In the genomic region with DNA sequence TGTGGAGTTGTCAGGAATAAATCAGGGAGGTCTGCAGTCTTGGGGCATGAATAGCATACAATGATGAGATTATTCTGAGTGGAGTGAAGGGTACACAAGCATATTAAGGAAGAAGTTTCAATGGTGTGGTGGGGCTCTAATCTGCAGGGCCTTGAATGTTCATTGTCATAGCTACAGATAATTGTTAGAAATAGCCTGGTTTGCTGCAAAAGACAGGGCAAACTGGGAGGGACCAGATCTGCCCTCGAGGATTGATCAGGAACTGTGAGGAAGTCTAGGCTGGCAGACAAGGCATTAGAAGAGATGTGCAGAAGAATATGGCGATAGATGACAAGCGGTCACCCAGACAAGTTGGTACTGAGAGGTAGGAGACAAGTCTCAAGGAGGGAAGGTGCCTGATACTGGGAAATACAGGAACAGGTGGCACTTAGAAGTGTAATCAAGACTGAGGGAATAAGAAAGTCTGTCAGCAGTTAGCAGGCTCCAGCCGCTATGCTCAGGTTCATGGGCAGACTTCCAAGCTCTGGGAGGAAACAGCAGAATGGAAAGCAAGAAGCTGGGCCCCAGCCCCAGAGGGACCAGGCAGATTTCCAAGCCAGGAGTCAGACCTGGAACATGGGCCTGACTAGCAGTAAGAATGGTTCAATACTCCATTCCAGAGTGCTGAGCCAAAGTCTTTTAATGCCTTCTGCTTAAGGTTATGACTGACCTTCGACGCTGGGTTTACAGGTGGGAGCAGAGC, we compare ENCODE assay signal across 9 cellular contexts. TPM values are rescaled to one million over a fixed set of nuclear protein-coding genes. Genes with fewer than 3 reads are reported as not detected.
A peak's percentile ranks its signal among the peaks of the same experiment; 100 is the strongest.
DNase-seq lines count a peak whose midpoint lies in the region; ATAC-seq and TF ChIP-seq lines count a peak whose summit lies in the region.
"Had no signal": no experiment of that assay in that cellular context is flagged by ENCODE, and none has a peak within 500 bp of the region (broad histone marks: within the 10 kb centered on the region; RNA-seq: fewer than 3 reads in every experiment).

No MANE protein-coding gene starts in this region.

- CTCF ChIA-PET in SK-N-SH (lab: Yijun Ruan, JAX): no interaction called here

- no peak overlapping the region for H2AFZ ChIP-seq in SK-N-SH (ENCODE audit: low read depth)

- H3K9me3 ChIP-seq in SK-N-SH: no peaks in the 10 kb centered on the region

- peak in 1 of 2 experiments; percentile 25; a peak in 1 of 4 replicates for TF ChIP-seq EP300 in SK-N-SH (IDR thresholded peaks at IDR 0.05; ENCODE audit: borderline replicate concordance in 1 of 2, low read depth in 1 of 2, low read length in 1 of 2)

- no peaks in the 10 kb centered on the region for H4K20me1 ChIP-seq in SK-N-SH (ENCODE audit: insufficient read depth)

- WGBS in SK-N-SH (ENCODE audit: low lambda C conversion rate): 69% methylated on average over 6 of the region's 6 CpGs

- POLR2A ChIA-PET in SK-N-SH (lab: Yijun Ruan, JAX): interaction anchor here (0.5 kb wide), 1 partner anchor 26 kb away, joined by 3 read pairs; no protein-coding TSS in a partner anchor

- no peaks in the 10 kb centered on the region for H3K9me2 ChIP-seq in SK-N-SH

- no peak overlapping the region for H3K4me3 ChIP-seq in SK-N-SH (ENCODE audit: low read depth in 2 of 2, low read length in 1 of 2)

- TF ChIP-seq CTCF in SK-N-SH (IDR thresholded peaks at IDR 0.05): no peak

- H3F3A ChIP-seq in SK-N-SH (replicated peaks; ENCODE audit: insufficient read depth): peaks cover 14% of the 10 kb centered on the region

- peak; percentile 83 for ATAC-seq in sciatic nerve
- ATAC-seq in HG02884 (IDR thresholded peaks at IDR 0.05; ENCODE audit: unreplicated experiment): no peak
- ATAC-seq: esophagus mucosa had no signal

- no peak overlapping the region for H3K9ac ChIP-seq in SK-N-SH

- DNase-seq in EL: peak; percentile 53
- no peak for DNase-seq in SK-N-SH
- peak in 29 of 42 donors; percentile 13 to 79 (median 42) for DNase-seq in head of caudate nucleus
- DNase-seq in sciatic nerve (ENCODE audit: low spot score): peak; percentile 83
- DNase-seq in NCI-H748 treated with DMSO at 0.1 percent for 48 hours (lab: John Stamatoyannopoulos, UW): no peak
- no peak for DNase-seq in Kasumi-1 (lab: John Stamatoyannopoulos, UW)
- DNase-seq in dedifferentiated amniotic fluid mesenchymal stem cell (ENCODE audit: extremely low spot score): no peak

- H3K27ac ChIP-seq in SK-N-SH (ENCODE audit: low read depth in 2 of 2, low read length in 1 of 2): peak overlapping the region; percentile 22 to 77; a peak in 3 of 4 replicates

- H3K4me1 ChIP-seq in SK-N-SH (ENCODE audit: control insufficient read depth in 1 of 2, insufficient read depth in 2 of 2, low read depth in 1 of 2, low read length in 1 of 2): peaks cover 20% of the 10 kb centered on the region in 2 experiments

- no peak for TF ChIP-seq RAD21 in SK-N-SH (IDR thresholded peaks at IDR 0.05; ENCODE audit: low read length)

- no peaks in the 10 kb centered on the region for H3K27me3 ChIP-seq in SK-N-SH (ENCODE audit: insufficient read depth)

- peak overlapping the region; percentile 34; the same call in 1 of the 2 replicates for H3K4me2 ChIP-seq in SK-N-SH

- intact Hi-C loops in head of caudate nucleus (cut with DNase I): no loop called here
- intact Hi-C loops in sciatic nerve (cut with DNase I): no loop called here

- H3K36me3 ChIP-seq in SK-N-SH (replicated peaks in 1 of 2; ENCODE audit: control insufficient read depth in 1 of 2, insufficient read depth in 2 of 2, low read length in 1 of 2): no peaks in the 10 kb centered on the region

- no peaks in the 10 kb centered on the region for H3K79me2 ChIP-seq in SK-N-SH (ENCODE audit: insufficient read depth)

TF ChIP-seq in SK-N-SH, 30 proteins besides CTCF, POLR2A, EP300 and RAD21 (continues in another document):
- TF ChIP-seq, protein P1, sequence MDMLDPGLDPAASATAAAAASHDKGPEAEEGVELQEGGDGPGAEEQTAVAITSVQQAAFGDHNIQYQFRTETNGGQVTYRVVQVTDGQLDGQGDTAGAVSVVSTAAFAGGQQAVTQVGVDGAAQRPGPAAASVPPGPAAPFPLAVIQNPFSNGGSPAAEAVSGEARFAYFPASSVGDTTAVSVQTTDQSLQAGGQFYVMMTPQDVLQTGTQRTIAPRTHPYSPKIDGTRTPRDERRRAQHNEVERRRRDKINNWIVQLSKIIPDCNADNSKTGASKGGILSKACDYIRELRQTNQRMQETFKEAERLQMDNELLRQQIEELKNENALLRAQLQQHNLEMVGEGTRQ (IDR thresholded peaks at IDR 0.05; ENCODE audit: borderline replicate concordance, low read depth, low read length): no peak
- TF ChIP-seq TAF1 (IDR thresholded peaks at IDR 0.05; ENCODE audit: borderline replicate concordance, low read depth, low read length): no peak
- TF ChIP-seq JUND (IDR thresholded peaks at IDR 0.05): 0 out of 2 replicates have a peak, but pooled peaks have one; percentile 18
- no peak for TF ChIP-seq POLR2AphosphoS5 (IDR thresholded peaks at IDR 0.05; ENCODE audit: low read depth, low read length)
- TF ChIP-seq FOXM1 (IDR thresholded peaks at IDR 0.05; ENCODE audit: low read depth): no peak
- TF ChIP-seq, protein P2, sequence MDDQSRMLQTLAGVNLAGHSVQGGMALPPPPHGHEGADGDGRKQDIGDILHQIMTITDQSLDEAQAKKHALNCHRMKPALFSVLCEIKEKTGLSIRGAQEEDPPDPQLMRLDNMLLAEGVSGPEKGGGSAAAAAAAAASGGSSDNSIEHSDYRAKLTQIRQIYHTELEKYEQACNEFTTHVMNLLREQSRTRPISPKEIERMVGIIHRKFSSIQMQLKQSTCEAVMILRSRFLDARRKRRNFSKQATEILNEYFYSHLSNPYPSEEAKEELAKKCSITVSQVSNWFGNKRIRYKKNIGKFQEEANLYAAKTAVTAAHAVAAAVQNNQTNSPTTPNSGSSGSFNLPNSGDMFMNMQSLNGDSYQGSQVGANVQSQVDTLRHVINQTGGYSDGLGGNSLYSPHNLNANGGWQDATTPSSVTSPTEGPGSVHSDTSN (IDR thresholded peaks at IDR 0.05): peak; percentile 43; the same call in 1 of the 2 replicates
- TF ChIP-seq RCOR1 (IDR thresholded peaks at IDR 0.05; ENCODE audit: low read length): no peak
- TF ChIP-seq SIN3A (IDR thresholded peaks at IDR 0.05; ENCODE audit: borderline replicate concordance, low read depth, low read length): no peak
- no peak for TF ChIP-seq MEF2A (IDR thresholded peaks at IDR 0.05; ENCODE audit: borderline replicate concordance, low read depth)
- TF ChIP-seq YY1 (IDR thresholded peaks at IDR 0.05; ENCODE audit: low read depth): no peak
- TF ChIP-seq, protein P3, sequence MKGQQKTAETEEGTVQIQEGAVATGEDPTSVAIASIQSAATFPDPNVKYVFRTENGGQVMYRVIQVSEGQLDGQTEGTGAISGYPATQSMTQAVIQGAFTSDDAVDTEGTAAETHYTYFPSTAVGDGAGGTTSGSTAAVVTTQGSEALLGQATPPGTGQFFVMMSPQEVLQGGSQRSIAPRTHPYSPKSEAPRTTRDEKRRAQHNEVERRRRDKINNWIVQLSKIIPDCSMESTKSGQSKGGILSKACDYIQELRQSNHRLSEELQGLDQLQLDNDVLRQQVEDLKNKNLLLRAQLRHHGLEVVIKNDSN (IDR thresholded peaks at IDR 0.05; ENCODE audit: borderline replicate concordance, low read depth): no peak
- no peak for TF ChIP-seq GATA2 (CRISPR knock-in tag; IDR thresholded peaks at IDR 0.05)
- no peak for TF ChIP-seq NRF1 (IDR thresholded peaks at IDR 0.05; ENCODE audit: low read depth, low read length)
- TF ChIP-seq FOSL2 (IDR thresholded peaks at IDR 0.05; ENCODE audit: borderline replicate concordance, low read depth): peak; percentile 36; the same call in 1 of the 2 replicates
- TF ChIP-seq, protein P4, sequence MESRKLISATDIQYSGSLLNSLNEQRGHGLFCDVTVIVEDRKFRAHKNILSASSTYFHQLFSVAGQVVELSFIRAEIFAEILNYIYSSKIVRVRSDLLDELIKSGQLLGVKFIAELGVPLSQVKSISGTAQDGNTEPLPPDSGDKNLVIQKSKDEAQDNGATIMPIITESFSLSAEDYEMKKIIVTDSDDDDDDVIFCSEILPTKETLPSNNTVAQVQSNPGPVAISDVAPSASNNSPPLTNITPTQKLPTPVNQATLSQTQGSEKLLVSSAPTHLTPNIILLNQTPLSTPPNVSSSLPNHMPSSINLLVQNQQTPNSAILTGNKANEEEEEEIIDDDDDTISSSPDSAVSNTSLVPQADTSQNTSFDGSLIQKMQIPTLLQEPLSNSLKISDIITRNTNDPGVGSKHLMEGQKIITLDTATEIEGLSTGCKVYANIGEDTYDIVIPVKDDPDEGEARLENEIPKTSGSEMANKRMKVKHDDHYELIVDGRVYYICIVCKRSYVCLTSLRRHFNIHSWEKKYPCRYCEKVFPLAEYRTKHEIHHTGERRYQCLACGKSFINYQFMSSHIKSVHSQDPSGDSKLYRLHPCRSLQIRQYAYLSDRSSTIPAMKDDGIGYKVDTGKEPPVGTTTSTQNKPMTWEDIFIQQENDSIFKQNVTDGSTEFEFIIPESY (IDR thresholded peaks at IDR 0.05; ENCODE audit: borderline replicate concordance, low read depth): no peak
- no peak for TF ChIP-seq MXI1 (IDR thresholded peaks at IDR 0.05; ENCODE audit: low read depth, low read length)
- no peak for TF ChIP-seq CHD2 (IDR thresholded peaks at IDR 0.05; ENCODE audit: low read length, partially characterized antibody)
- TF ChIP-seq TEAD4 (IDR thresholded peaks at IDR 0.05; ENCODE audit: borderline replicate concordance, insufficient read depth): 0 out of 2 replicates have a peak, but pooled peaks have one; percentile 22
- no peak for TF ChIP-seq ELF1 (IDR thresholded peaks at IDR 0.05)
- TF ChIP-seq, protein P5, sequence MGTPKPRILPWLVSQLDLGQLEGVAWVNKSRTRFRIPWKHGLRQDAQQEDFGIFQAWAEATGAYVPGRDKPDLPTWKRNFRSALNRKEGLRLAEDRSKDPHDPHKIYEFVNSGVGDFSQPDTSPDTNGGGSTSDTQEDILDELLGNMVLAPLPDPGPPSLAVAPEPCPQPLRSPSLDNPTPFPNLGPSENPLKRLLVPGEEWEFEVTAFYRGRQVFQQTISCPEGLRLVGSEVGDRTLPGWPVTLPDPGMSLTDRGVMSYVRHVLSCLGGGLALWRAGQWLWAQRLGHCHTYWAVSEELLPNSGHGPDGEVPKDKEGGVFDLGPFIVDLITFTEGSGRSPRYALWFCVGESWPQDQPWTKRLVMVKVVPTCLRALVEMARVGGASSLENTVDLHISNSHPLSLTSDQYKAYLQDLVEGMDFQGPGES (IDR thresholded peaks at IDR 0.05; ENCODE audit: low read depth, low read length): no peak
- TF ChIP-seq EZH2phosphoT487 (IDR thresholded peaks at IDR 0.05; ENCODE audit: borderline replicate concordance, low read depth): no peak
- TF ChIP-seq RXRA (IDR thresholded peaks at IDR 0.05; ENCODE audit: borderline replicate concordance, low read depth): peak; percentile 25; the same call in 1 of the 2 replicates
- no peak for TF ChIP-seq SMC3 (IDR thresholded peaks at IDR 0.05; ENCODE audit: low read depth, low read length)

RNA-seq across cellular contexts. Expression of a gene that starts 20.9 kb away (rescaled TPM):
- 8.3 and 10.7 TPM in 2 replicates for polyA plus RNA-seq in SK-N-SH (2012; rRNA removed)
- 8.7 and 9.7 TPM in 2 replicates for polyA plus RNA-seq in SK-N-SH (2012; cell fraction: cytosol; rRNA removed)
- 10.3 and 15.7 TPM in 2 replicates for polyA plus RNA-seq in SK-N-SH (2012; cell fraction: nucleus; rRNA removed)
- 76.9 TPM for total RNA-seq in sciatic nerve

Comparison
In these comparisons a context has a peak if more than half of its experiments do, and no peak if none do; other contexts are left out.
1. DNase-seq: peak in EL (single experiment), head of caudate nucleus (29 of 42) and sciatic nerve (single experiment); none in SK-N-SH (single experiment), NCI-H748 treated with DMSO at 0.1 percent for 48 hours (single experiment), Kasumi-1 (0 of 2) and dedifferentiated amniotic fluid mesenchymal stem cell (single experiment).